ENCODE assay signal across 18 cellular contexts in the genomic region with DNA sequence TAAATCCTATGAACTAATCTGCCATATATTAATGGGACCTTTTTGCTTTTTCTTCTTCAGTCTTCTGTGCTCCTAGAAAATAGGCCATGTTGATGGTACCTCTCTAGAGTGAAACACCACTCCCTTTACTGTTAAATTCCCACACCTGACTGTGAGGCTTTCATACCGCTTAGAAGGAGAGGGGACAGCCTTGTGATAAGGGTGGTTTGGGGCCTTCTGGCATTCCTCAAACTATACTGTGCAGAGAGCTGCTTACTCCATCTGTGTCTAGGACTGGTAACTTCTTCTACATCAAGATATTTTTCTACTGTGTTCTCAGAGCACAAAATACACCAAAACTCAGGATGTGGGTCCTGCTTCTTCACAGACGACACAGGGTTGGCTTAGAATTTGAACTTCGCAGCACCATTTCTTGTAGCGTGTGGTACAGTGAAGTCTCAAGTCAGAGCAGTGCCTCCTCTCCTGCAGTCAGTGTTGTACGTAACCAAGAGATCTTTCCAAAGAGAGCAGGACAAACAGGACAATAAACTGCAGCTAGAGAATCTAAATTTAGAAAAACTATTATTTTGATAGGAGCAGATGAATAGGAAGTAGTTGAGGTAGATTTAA. TPM values are rescaled to one million over a fixed set of nuclear protein-coding genes. Genes with fewer than 3 reads are reported as not detected.
A peak's percentile ranks its signal among the peaks of the same experiment; 100 is the strongest.
DNase-seq lines count a peak whose midpoint lies in the region; ATAC-seq and TF ChIP-seq lines count a peak whose summit lies in the region.
"Had no signal": no experiment of that assay in that cellular context is flagged by ENCODE, and none has a peak within 500 bp of the region (broad histone marks: within the 10 kb centered on the region; RNA-seq: fewer than 3 reads in every experiment).

No MANE protein-coding gene starts in this region.

- H3K36me3 Mint-ChIP-seq in T-cell = peaks cover 16% of the 10 kb centered on the region
- H3K36me3 Mint-ChIP-seq in effector memory CD8-positive, alpha-beta T cell (ENCODE audit: insufficient read depth) = peaks cover 28% of the 10 kb centered on the region
- peaks cover 9 to 24% of the 10 kb centered on the region in 2 donors for H3K36me3 Mint-ChIP-seq in stimulated activated naive B cell treated with anti-CD40 and anti-IgM and Interleukin-4, amounts not matched to agents 10 μg/mL and 1 μg/mL and 100 μg/mL, for 72 hours
- H3K36me3 Mint-ChIP-seq in nephron progenitor cell (ENCODE audit: low read depth) = peaks cover 13% of the 10 kb centered on the region

- no peak overlapping the region for H3K27ac ChIP-seq in right atrium auricular region
- H3K27ac ChIP-seq: gastroesophageal sphincter, RWPE1 had no signal

- H3K27me3 Mint-ChIP-seq in T-cell (no peaks in the 10 kb centered on the region), nephron progenitor cell (ENCODE audit: low read depth, poor library complexity) (peaks cover 5% of the 10 kb centered on the region)
- H3K27me3 Mint-ChIP-seq in effector memory CD8-positive, alpha-beta T cell = no peaks in the 10 kb centered on the region
- no peaks in the 10 kb centered on the region for H3K27me3 Mint-ChIP-seq in stimulated activated naive B cell treated with anti-CD40 and anti-IgM and Interleukin-4, amounts not matched to agents 10 μg/mL and 1 μg/mL and 100 μg/mL, for 72 hours
- H3K27me3 Mint-ChIP-seq: brain had no signal

- H3K4me3 Mint-ChIP-seq in T-cell (peak overlapping the region; percentile 38 to 74 (median 53)), nephron progenitor cell (no peak overlapping the region)
- H3K4me3 Mint-ChIP-seq in effector memory CD8-positive, alpha-beta T cell = no peak overlapping the region
- H3K4me3 Mint-ChIP-seq in stimulated activated naive B cell treated with anti-CD40 and anti-IgM and Interleukin-4, amounts not matched to agents 10 μg/mL and 1 μg/mL and 100 μg/mL, for 72 hours = no peak overlapping the region
- H3K4me3 Mint-ChIP-seq: brain had no signal

- no peaks in the 10 kb centered on the region for H3K27me3 ChIP-seq in right atrium auricular region
- H3K27me3 ChIP-seq: gastroesophageal sphincter had no signal

- peaks cover 0 to 41% of the 10 kb centered on the region in 2 donors for H3K4me1 ChIP-seq in right atrium auricular region

- H3K4me1 Mint-ChIP-seq in T-cell (peaks cover 61 to 71% (median 68%) of the 10 kb centered on the region in 3 donors), nephron progenitor cell (peaks cover 4% of the 10 kb centered on the region)
- peaks cover 17 to 22% of the 10 kb centered on the region in 2 donors for H3K4me1 Mint-ChIP-seq in effector memory CD8-positive, alpha-beta T cell (ENCODE audit: low read depth in 2 of 2)
- peaks cover 24 to 50% of the 10 kb centered on the region in 2 donors for H3K4me1 Mint-ChIP-seq in stimulated activated naive B cell treated with anti-CD40 and anti-IgM and Interleukin-4, amounts not matched to agents 10 μg/mL and 1 μg/mL and 100 μg/mL, for 72 hours

- H3K36me3 ChIP-seq in right atrium auricular region = no peaks in the 10 kb centered on the region
- H3K36me3 ChIP-seq: gastroesophageal sphincter, HAP-1 had no signal

- intact Hi-C loops in Right ventricle myocardium inferior (cut with DNase I) = no loop called here

- peak; percentile 51 for ATAC-seq in Right ventricle myocardium inferior
- ATAC-seq in T-cell (replicated peaks in 1 of 4) = peak; percentile 75 to 85 (median 80)
- ATAC-seq in effector memory CD8-positive, alpha-beta T cell (replicated peaks) = no peak
- no peak for ATAC-seq in stimulated activated naive B cell treated with anti-CD40 and anti-IgM and Interleukin-4, amounts not matched to agents 10 μg/mL and 1 μg/mL and 100 μg/mL, for 72 hours (replicated peaks)
- no peak for ATAC-seq in GM18498 (IDR thresholded peaks at IDR 0.05; ENCODE audit: unreplicated experiment)
- ATAC-seq: gastroesophageal sphincter, sciatic nerve had no signal

- H3K27ac Mint-ChIP-seq in T-cell (peak overlapping the region; percentile 96 to 97), nephron progenitor cell (no peak overlapping the region)
- H3K27ac Mint-ChIP-seq in effector memory CD8-positive, alpha-beta T cell = peak overlapping the region; percentile 62 to 69
- H3K27ac Mint-ChIP-seq in stimulated activated naive B cell treated with anti-CD40 and anti-IgM and Interleukin-4, amounts not matched to agents 10 μg/mL and 1 μg/mL and 100 μg/mL, for 72 hours = peak overlapping the region; percentile 25

- H3K4me3 ChIP-seq in right atrium auricular region = no peak overlapping the region
- H3K4me3 ChIP-seq: gastroesophageal sphincter, HAP-1 had no signal

- CTCF ChIA-PET in T-cell (lab: Charles Lee) = interaction anchor here in 1 of 2 donors (0.7 kb wide), 1 partner anchor 9 kb away, joined by 3 read pairs; no protein-coding TSS in a partner anchor

- POLR2A ChIA-PET in T-cell (lab: Charles Lee) = interaction anchor here in 1 of 2 donors (0.6 kb wide), 1 partner anchor 12 kb away, joined by 3 read pairs; no protein-coding TSS in a partner anchor

- H3K9me3 Mint-ChIP-seq in T-cell (no peaks in the 10 kb centered on the region), nephron progenitor cell (no peaks in the 10 kb centered on the region)
- no peaks in the 10 kb centered on the region for H3K9me3 Mint-ChIP-seq in effector memory CD8-positive, alpha-beta T cell
- H3K9me3 Mint-ChIP-seq in stimulated activated naive B cell treated with anti-CD40 and anti-IgM and Interleukin-4, amounts not matched to agents 10 μg/mL and 1 μg/mL and 100 μg/mL, for 72 hours = no peaks in the 10 kb centered on the region
- H3K9me3 Mint-ChIP-seq: brain had no signal

- DNase-seq in Right ventricle myocardium inferior (ENCODE audit: missing footprints) (no peak), right atrium auricular region (ENCODE audit: low spot score) (no peak), T-cell (peak in 19 of 34 experiments; percentile 4 to 53 (median 11)), HT-29 (ENCODE audit: low spot score) (no peak), nephron progenitor cell (no peak)
- no peak for DNase-seq in effector memory CD8-positive, alpha-beta T cell
- no peak for DNase-seq in stimulated activated naive B cell treated with anti-CD40 and anti-IgM and Interleukin-4, amounts not matched to agents 10 μg/mL and 1 μg/mL and 100 μg/mL, for 72 hours
- DNase-seq: activated gamma-delta T cell, dermis blood vessel endothelial cell, NCI-H2029 treated with DMSO at 0.1 percent for 48 hours, NCI-H446 treated with DMSO at 0.1 percent for 48 hours had no signal

- no peak for TF ChIP-seq CTCF in right atrium auricular region (IDR thresholded peaks at IDR 0.05)
- no peak for TF ChIP-seq CTCF in nephron progenitor cell (IDR thresholded peaks at IDR 0.05)

- no peaks in the 10 kb centered on the region for H3K9me3 ChIP-seq in right atrium auricular region
- H3K9me3 ChIP-seq: gastroesophageal sphincter, HAP-1 had no signal

RNA-seq across cellular contexts. Expression of a gene that starts 43.8 kb away (rescaled TPM):
- 13.7 TPM for total RNA-seq in Right ventricle myocardium inferior
- total RNA-seq in right atrium auricular region = 10 to 100 TPM; 14.0 to 14.5 TPM
- total RNA-seq in T-cell = 10 to 100 TPM; 19.7 to 23.2 (median 21.5) TPM
- total RNA-seq in HT-29 (2014; rRNA removed; shearing (Covaris generic)) = 6.3 TPM in 2 replicates

RNA-seq across cellular contexts. Expression of a gene that starts 53.9 kb away (rescaled TPM):
- 1.7 TPM for total RNA-seq in Right ventricle myocardium inferior
- total RNA-seq in right atrium auricular region = under 1 TPM in 1 of 2 donors, not detected in 1; 0.28 TPM
- 1 to 10 TPM in 1 of 5 donors, under 1 TPM in 3, not detected in 1; 0.35 to 1.0 (median 0.63) TPM for total RNA-seq in T-cell
- not detected in 2 replicates for total RNA-seq in HT-29 (2014; rRNA removed; shearing (Covaris generic))
- total RNA-seq: epithelial cell of proximal tubule, gastroesophageal sphincter had no signal

Comparison
In these comparisons a context has a peak if more than half of its experiments do, and no peak if none do; other contexts are left out.
1. ATAC-seq: peak in Right ventricle myocardium inferior (single experiment) and T-cell (4 of 4); none in effector memory CD8-positive, alpha-beta T cell (single experiment), stimulated activated naive B cell treated with anti-CD40 and anti-IgM and Interleukin-4, amounts not matched to agents 10 μg/mL and 1 μg/mL and 100 μg/mL, for 72 hours (0 of 2) and GM18498 (single experiment).
2. DNase-seq: peak in T-cell (19 of 34); none in Right ventricle myocardium inferior (single experiment), right atrium auricular region (single experiment), effector memory CD8-positive, alpha-beta T cell (0 of 3), stimulated activated naive B cell treated with anti-CD40 and anti-IgM and Interleukin-4, amounts not matched to agents 10 μg/mL and 1 μg/mL and 100 μg/mL, for 72 hours (single experiment), HT-29 (single experiment) and nephron progenitor cell (single experiment).
3. H3K4me3 Mint-ChIP-seq: peak in T-cell (3 of 3); none in effector memory CD8-positive, alpha-beta T cell (0 of 2), stimulated activated naive B cell treated with anti-CD40 and anti-IgM and Interleukin-4, amounts not matched to agents 10 μg/mL and 1 μg/mL and 100 μg/mL, for 72 hours (0 of 2) and nephron progenitor cell (single experiment).